In the genomic region with DNA sequence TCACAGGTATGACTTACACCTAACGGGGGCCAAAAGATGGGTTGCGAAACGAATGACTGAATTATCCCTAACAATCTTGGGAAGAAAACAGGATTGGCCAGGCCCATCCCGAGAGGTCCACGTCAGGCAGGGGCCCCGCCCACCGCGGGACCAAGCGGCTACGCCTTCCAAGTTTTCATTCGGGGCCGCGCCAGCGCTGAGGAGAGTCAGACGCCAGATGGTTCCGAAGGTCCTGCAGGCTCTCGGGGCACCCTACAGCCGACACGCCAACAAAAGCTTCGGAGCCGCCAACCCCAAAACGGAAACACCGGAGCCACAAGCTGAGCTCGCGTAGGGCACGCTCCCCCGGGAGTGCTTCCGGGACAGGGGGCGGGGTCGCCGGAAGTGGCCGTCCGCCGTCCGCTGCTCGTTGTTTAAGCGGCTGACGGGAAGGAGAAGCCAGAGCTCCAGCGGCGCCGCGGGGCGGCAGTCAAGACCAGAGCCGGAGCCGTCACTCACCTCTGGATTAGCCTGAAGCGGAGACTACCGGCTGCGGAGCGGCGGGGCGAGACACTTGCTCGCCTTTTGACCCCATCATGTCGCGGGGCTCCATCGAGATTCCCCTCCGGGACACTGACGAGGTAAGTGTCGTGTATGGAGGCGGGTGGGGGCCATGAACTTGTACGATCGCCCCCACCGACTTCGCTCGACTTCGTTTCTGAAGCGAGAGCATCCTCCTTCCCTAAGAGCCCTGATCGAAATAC, we compare ENCODE assay signal across 8 cellular contexts. TPM values are rescaled to one million over a fixed set of nuclear protein-coding genes. Genes with fewer than 3 reads are reported as not detected.
A peak's percentile ranks its signal among the peaks of the same experiment; 100 is the strongest.
DNase-seq lines count a peak whose midpoint lies in the region; ATAC-seq, FAIRE-seq and TF ChIP-seq lines count a peak whose summit lies in the region.

A gene (plus strand): TSS at position 409 of the 743 bp plus-strand sequence. CDS start 167 bp downstream, at position 576.

- TF ChIP-seq RAD21 in H1 (IDR thresholded peaks at IDR 0.05 in 1 of 2, conservative IDR thresholded peaks at IDR 0.05 in 1 of 2; ENCODE audit: low read depth in 2 of 2, low read length in 2 of 2) = peak in 1 of 2 experiments; percentile 18; a peak in 1 of 4 replicates

- peak within 1 kb of the TSS; percentile 88; the same call in 1 of the 2 replicates for H3K18ac ChIP-seq in H1 (ENCODE audit: extremely low read depth, low read length)
- peak within 1 kb of the TSS; percentile 96 to 97 for H3K18ac ChIP-seq in mesenchymal stem cell (ENCODE audit: low read depth in 1 of 2, low read length in 2 of 2)

- TF ChIP-seq EP300 in H1 (IDR thresholded peaks at IDR 0.05; ENCODE audit: borderline replicate concordance in 1 of 2, low read depth in 2 of 2, low read length in 2 of 2) = no peak

- 0 out of 2 replicates have a peak, but pooled peaks cover 2% of the 10 kb centered on the region for H3K79me1 ChIP-seq in H1 (ENCODE audit: low read depth, low read length)
- peaks cover 3% of the 10 kb centered on the region for H3K79me1 ChIP-seq in mesenchymal stem cell (replicated peaks; ENCODE audit: low read length, poor library complexity, severe bottlenecking)

- no peaks in the 10 kb centered on the region for H4K20me1 ChIP-seq in H1 (replicated peaks in 1 of 2; ENCODE audit: control insufficient read depth in 1 of 2, insufficient read depth in 2 of 2, low read length in 2 of 2)

- H4K8ac ChIP-seq in H1 (ENCODE audit: extremely low read depth, insufficient read depth, low read length) (peak within 1 kb of the TSS; percentile 90), mesenchymal stem cell (ENCODE audit: low read length) (peak within 1 kb of the TSS; percentile 99)

- peaks cover 0 to 17% (median 6%) of the 10 kb centered on the region in 4 experiments; a peak in 6 of 8 replicates for H3K36me3 ChIP-seq in H1 (ENCODE audit: control insufficient read depth in 2 of 4, insufficient read depth in 4 of 4, low read length in 3 of 4)
- H3K36me3 ChIP-seq in mesenchymal stem cell (ENCODE audit: control insufficient read depth in 1 of 2, insufficient read depth in 2 of 2, low read depth in 1 of 2, low read length in 2 of 2) = peaks cover 0 to 34% of the 10 kb centered on the region in 2 experiments

- H3K4me1 ChIP-seq in H1 (replicated peaks in 1 of 4; ENCODE audit: control insufficient read depth in 3 of 4, insufficient read depth in 4 of 4, low read length in 3 of 4) (peaks cover 0 to 4% (median 1%) of the 10 kb centered on the region in 4 experiments; a peak in 2 of 7 replicates), mesenchymal stem cell (ENCODE audit: control insufficient read depth, insufficient read depth, low read depth, low read length) (peaks cover 3% of the 10 kb centered on the region)

- CTCF ChIA-PET in H1 (lab: Charles Lee; ENCODE audit: partially characterized antibody) = interaction anchor here (0.8 kb wide), 1 partner anchor 106 kb away, joined by 3 read pairs; no protein-coding TSS in a partner anchor

- H2BK20ac ChIP-seq in H1 (ENCODE audit: low read length) = no peak within 1 kb of the TSS

- H3K4ac ChIP-seq in H1 (replicated peaks; ENCODE audit: insufficient read length, low read depth, low read length) (peak within 1 kb of the TSS; percentile 32), mesenchymal stem cell (ENCODE audit: low read depth in 1 of 2, low read length in 2 of 2) (peak within 1 kb of the TSS; percentile 60 to 97)

- H3K79me2 ChIP-seq in H1 (ENCODE audit: control insufficient read depth in 1 of 2, insufficient read depth in 2 of 2, low read length in 2 of 2) = peaks cover 0 to 14% of the 10 kb centered on the region in 2 experiments; a peak in 2 of 4 replicates

- no peak within 1 kb of the TSS for H3K23ac ChIP-seq in H1 (ENCODE audit: insufficient read length)
- H3K23ac ChIP-seq in mesenchymal stem cell (ENCODE audit: low read length in 2 of 2) = no peak within 1 kb of the TSS

- H3K9ac ChIP-seq in H1 (replicated peaks in 1 of 4; ENCODE audit: extremely low read depth in 1 of 4, low read depth in 3 of 4, low read length in 3 of 4) (peak within 1 kb of the TSS in 3 of 4 experiments; percentile 26 to 64 (median 36); a peak in 6 of 7 replicates), mesenchymal stem cell (ENCODE audit: low read length) (peak within 1 kb of the TSS; percentile 93)

- peak; percentile 93 for DNase-seq in Caki2 (ENCODE audit: low read depth)
- DNase-seq in HUDEP-2 (lab: John Stamatoyannopoulos, UW; ENCODE audit: unreplicated experiment in 76 of 76) = peak in 75 of 76 experiments; percentile 30 to 92 (median 81)
- DNase-seq in NOMO-1 treated with dmso at 0.1 percent for 144 hours (lab: John Stamatoyannopoulos, UW; ENCODE audit: unreplicated experiment) = peak; percentile 86
- peak; percentile 76 to 89 (median 87) for DNase-seq in activated CD8-positive, alpha-beta memory T cell treated with anti-CD3 and anti-CD28 coated beads for 48 hours (ENCODE audit: low read depth in 2 of 3, low spot score in 2 of 3)
- peak; percentile 77 to 95 for DNase-seq in H1 (ENCODE audit: low read depth in 1 of 2, low spot score in 2 of 2)
- peak; percentile 94 for DNase-seq in mesenchymal stem cell
- peak; percentile 79 for DNase-seq in stimulated activated CD8-positive, alpha-beta memory T cell treated with anti-CD3 and anti-CD28 coated beads, Interleukin-15, amount 100 ng/mL, for 1 hour (ENCODE audit: low read depth)

- 2% methylated on average over 67 of the region's 67 CpGs; no CpG with 5 or more reads in 1 of the 2 experiments for WGBS in H1 (ENCODE audit: extremely low coverage in 1 of 2, insufficient coverage in 1 of 2, insufficient read length in 1 of 2, insufficient replicate concordance in 2 of 2, low coverage in 1 of 2, low lambda C conversion rate in 2 of 2, missing lambda C conversion rate in 1 of 2), 2 experiments
- WGBS in mesenchymal stem cell = under 1% methylated on average over 64 of the region's 67 CpGs

- H3K27me3 ChIP-seq in H1 (replicated peaks in 1 of 4; ENCODE audit: control insufficient read depth in 3 of 4, extremely low read depth in 1 of 4, insufficient read depth in 3 of 4, low read length in 3 of 4) (no peaks in the 10 kb centered on the region), mesenchymal stem cell (ENCODE audit: control insufficient read depth in 1 of 2, insufficient read depth in 1 of 2, low read length in 2 of 2) (no peaks in the 10 kb centered on the region)

- peak within 1 kb of the TSS; percentile 92; the same call in 1 of the 2 replicates for H2AFZ ChIP-seq in H1 (ENCODE audit: low read length)
- H2AFZ ChIP-seq in mesenchymal stem cell (ENCODE audit: low read depth, low read length) = peak within 1 kb of the TSS; percentile 72

- peak; percentile 50 for FAIRE-seq in H1 (lab: Jason Lieb, UNC)

- TF ChIP-seq POLR2A in H1 (IDR thresholded peaks at IDR 0.05; ENCODE audit: control extremely low read depth in 1 of 2, low read depth in 2 of 2, low read length in 2 of 2) = peak; percentile 32 to 94

- peaks cover 3% of the 10 kb centered on the region; the same call in 1 of the 2 replicates for H3K23me2 ChIP-seq in H1 (ENCODE audit: low read depth, low read length)

- H4K91ac ChIP-seq in H1 (replicated peaks; ENCODE audit: insufficient read length, low read length) (peak within 1 kb of the TSS; percentile 91), mesenchymal stem cell (ENCODE audit: low read length) (peak within 1 kb of the TSS; percentile 95)

- peak within 1 kb of the TSS; percentile 91 for H4K5ac ChIP-seq in H1 (ENCODE audit: insufficient read length, low read depth, low read length)

- H2BK5ac ChIP-seq in H1 (ENCODE audit: low read depth, low read length) (peak within 1 kb of the TSS; percentile 47; the same call in 1 of the 2 replicates), mesenchymal stem cell (ENCODE audit: low read depth, low read length, poor library complexity, severe bottlenecking) (peak within 1 kb of the TSS; percentile 90)

- peak within 1 kb of the TSS; percentile 85 for H3K4me2 ChIP-seq in H1 (ENCODE audit: insufficient read depth in 1 of 2, low read depth in 2 of 2, low read length in 2 of 2)
- H3K4me2 ChIP-seq in mesenchymal stem cell (ENCODE audit: low read length, poor library complexity, severe bottlenecking) = peak within 1 kb of the TSS; percentile 90

- H2AK5ac ChIP-seq in H1 (ENCODE audit: low read depth, low read length) = no peak within 1 kb of the TSS
- no peak within 1 kb of the TSS for H2AK5ac ChIP-seq in mesenchymal stem cell (ENCODE audit: low read length, severe bottlenecking)

- no peaks in the 10 kb centered on the region for H3K9me3 ChIP-seq in H1 (ENCODE audit: insufficient read depth in 2 of 2, low read depth in 1 of 2, low read length in 1 of 2)
- no peaks in the 10 kb centered on the region for H3K9me3 ChIP-seq in mesenchymal stem cell (ENCODE audit: control insufficient read depth, low read length)

- H3K14ac ChIP-seq in H1 (ENCODE audit: insufficient read length) (no peak within 1 kb of the TSS), mesenchymal stem cell (ENCODE audit: low read length in 2 of 2) (peak within 1 kb of the TSS in 1 of 2 experiments; percentile 69)

- H3K56ac ChIP-seq in H1 (replicated peaks; ENCODE audit: insufficient read length, low read depth, low read length) = peak within 1 kb of the TSS; percentile 62

- H2BK12ac ChIP-seq in H1 (ENCODE audit: low read depth, low read length) (no peak within 1 kb of the TSS), mesenchymal stem cell (ENCODE audit: low read length in 2 of 2) (no peak within 1 kb of the TSS)

- H3K27ac ChIP-seq in H1 (ENCODE audit: low read depth, low read length) = peak within 1 kb of the TSS; percentile 79; the same call in 1 of the 2 replicates
- H3K27ac ChIP-seq in mesenchymal stem cell (ENCODE audit: low read length, poor library complexity, severe bottlenecking) = peak within 1 kb of the TSS; percentile 99

- peak; percentile 82 for ATAC-seq in GM21367 (IDR thresholded peaks at IDR 0.05; ENCODE audit: unreplicated experiment)

- in situ Hi-C loops in Caki2 (cut with HindIII; ENCODE audit: low pct_unique_long_range_greater_than_20kb, low sequenced_read_pairs) = no loop called here

- POLR2A ChIA-PET in H1 (lab: Charles Lee; ENCODE audit: partially characterized antibody) = interaction anchor here (0.9 to 1.5 kb wide), 5 partner anchors 15 to 181 kb away, joined by 3 to 15 read pairs (median 3); a partner anchor contains a TSS

- H2BK120ac ChIP-seq in H1 (replicated peaks; ENCODE audit: low read depth, low read length) (no peak within 1 kb of the TSS), mesenchymal stem cell (ENCODE audit: low read depth, low read length) (no peak within 1 kb of the TSS)

- H2BK15ac ChIP-seq in H1 (ENCODE audit: low read length) (no peak within 1 kb of the TSS), mesenchymal stem cell (ENCODE audit: low read depth, poor library complexity, severe bottlenecking) (peak within 1 kb of the TSS; percentile 100)

- H3K4me3 ChIP-seq in H1 (ENCODE audit: extremely low read depth in 1 of 4, insufficient read depth in 2 of 4, low read depth in 3 of 4, low read length in 4 of 4) = peak within 1 kb of the TSS; percentile 75 to 91 (median 80)
- H3K4me3 ChIP-seq in mesenchymal stem cell (ENCODE audit: insufficient read depth in 1 of 2, low read depth in 1 of 2, low read length in 2 of 2) = peak within 1 kb of the TSS; percentile 89 to 93

- peak in 1 of 3 experiments; percentile 9; a peak in 1 of 4 replicates for TF ChIP-seq CTCF in H1 (IDR thresholded peaks at IDR 0.05; ENCODE audit: control extremely low read depth in 1 of 3, insufficient read depth in 1 of 3, low read depth in 1 of 3, low read length in 3 of 3)

RNA-seq across cellular contexts. Expression of the gene that starts here (rescaled TPM):
- total RNA-seq in Caki2 (2014; rRNA removed; shearing (Covaris generic); ENCODE audit: low replicate concordance) = 5.0 and 6.9 TPM in 2 replicates
- total RNA-seq in H1 (2021; fragmentation: NEBNext Ultra II Directional; extraction: Animal tissue kit (Norgen Biotek cat#: 25700)) = 37.7 and 37.8 TPM in 2 replicates
- polyA plus RNA-seq in H1 (2011; rRNA removed) = 6.1 and 6.6 TPM in 2 replicates
- polyA plus RNA-seq in H1 (2011; cell fraction: cytosol; rRNA removed) = 11.6 TPM
- 8.5 TPM for polyA plus RNA-seq in H1 (2011; cell fraction: nucleus; rRNA removed)
- polyA plus RNA-seq in H1 (2012, experiment 1 of 2) = 19.1 to 40.2 TPM (median 24.6 TPM) in 4 replicates
- 1.8 TPM for polyA plus RNA-seq in H1 (2012, experiment 2 of 2)
- polyA plus RNA-seq in H1 (2013, experiment 1 of 2) = 22.1 TPM
- polyA plus RNA-seq in H1 (2013, experiment 2 of 2) = 21.8 TPM
- polyA minus RNA-seq in H1 (2011; rRNA and poly(A)+ RNA removed) = 14.7 and 15.2 TPM in 2 replicates
- 10.8 TPM for polyA minus RNA-seq in H1 (2011; cell fraction: cytosol; rRNA and poly(A)+ RNA removed)
- 12.3 TPM for polyA minus RNA-seq in H1 (2011; cell fraction: nucleus; rRNA and poly(A)+ RNA removed)
- 25.8 TPM for polyA plus RNA-seq in mesenchymal stem cell (2013, experiment 1 of 2)
- 25.4 TPM for polyA plus RNA-seq in mesenchymal stem cell (2013, experiment 2 of 2)

Comparison
In these comparisons a context has a peak if more than half of its experiments do, and no peak if none do; other contexts are left out.
1. Peak in every context shown above with its lines: DNase-seq, ATAC-seq, H3K4me3 ChIP-seq and H3K27ac ChIP-seq.